In the genomic region with DNA sequence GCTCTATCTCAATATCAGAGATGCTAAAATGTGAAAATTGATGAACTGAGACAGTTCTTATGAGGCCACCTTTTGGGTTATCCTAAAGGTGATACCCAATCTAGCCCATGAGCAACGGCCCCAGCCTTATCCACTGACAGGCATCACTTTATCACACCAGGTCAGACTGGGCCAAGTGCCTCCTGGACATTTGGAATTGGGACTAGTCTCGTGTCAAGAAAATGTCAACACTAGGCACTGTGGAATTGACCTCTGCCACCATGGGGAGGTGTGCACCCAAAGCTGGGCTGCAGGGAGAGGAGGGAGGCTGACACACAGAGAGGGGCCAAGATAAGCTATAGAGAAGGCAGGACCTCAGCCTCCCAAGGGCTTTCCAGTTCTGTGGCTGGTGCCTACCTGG, we compare ENCODE assay signal across 2 cellular contexts.
TF ChIP-seq lines count a peak whose summit lies in the region.

No MANE protein-coding gene starts in this region.

TF ChIP-seq in IMR-90, 13 proteins besides CTCF, POLR2A, EP300 and RAD21:
- no peak for TF ChIP-seq FOS (IDR thresholded peaks at IDR 0.05; ENCODE audit: low read depth, low read length)
- TF ChIP-seq MAFK (IDR thresholded peaks at IDR 0.05; ENCODE audit: low read depth, low read length), result no peak
- no peak for TF ChIP-seq CHD1 (IDR thresholded peaks at IDR 0.05; ENCODE audit: low read depth, low read length)
- TF ChIP-seq, protein P1, sequence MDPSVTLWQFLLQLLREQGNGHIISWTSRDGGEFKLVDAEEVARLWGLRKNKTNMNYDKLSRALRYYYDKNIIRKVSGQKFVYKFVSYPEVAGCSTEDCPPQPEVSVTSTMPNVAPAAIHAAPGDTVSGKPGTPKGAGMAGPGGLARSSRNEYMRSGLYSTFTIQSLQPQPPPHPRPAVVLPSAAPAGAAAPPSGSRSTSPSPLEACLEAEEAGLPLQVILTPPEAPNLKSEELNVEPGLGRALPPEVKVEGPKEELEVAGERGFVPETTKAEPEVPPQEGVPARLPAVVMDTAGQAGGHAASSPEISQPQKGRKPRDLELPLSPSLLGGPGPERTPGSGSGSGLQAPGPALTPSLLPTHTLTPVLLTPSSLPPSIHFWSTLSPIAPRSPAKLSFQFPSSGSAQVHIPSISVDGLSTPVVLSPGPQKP (IDR thresholded peaks at IDR 0.05; ENCODE audit: borderline replicate concordance, low read depth, low read length), result no peak
- TF ChIP-seq SMC3 (IDR thresholded peaks at IDR 0.05; ENCODE audit: low read depth, low read length), result no peak
- no peak for TF ChIP-seq NFE2L2 (IDR thresholded peaks at IDR 0.05; ENCODE audit: low read depth, low read length)
- TF ChIP-seq RFX5 (IDR thresholded peaks at IDR 0.05; ENCODE audit: low read depth, low read length), result no peak
- no peak for TF ChIP-seq MXI1 (IDR thresholded peaks at IDR 0.05; ENCODE audit: borderline replicate concordance, low read depth, low read length)
- TF ChIP-seq, protein P2, sequence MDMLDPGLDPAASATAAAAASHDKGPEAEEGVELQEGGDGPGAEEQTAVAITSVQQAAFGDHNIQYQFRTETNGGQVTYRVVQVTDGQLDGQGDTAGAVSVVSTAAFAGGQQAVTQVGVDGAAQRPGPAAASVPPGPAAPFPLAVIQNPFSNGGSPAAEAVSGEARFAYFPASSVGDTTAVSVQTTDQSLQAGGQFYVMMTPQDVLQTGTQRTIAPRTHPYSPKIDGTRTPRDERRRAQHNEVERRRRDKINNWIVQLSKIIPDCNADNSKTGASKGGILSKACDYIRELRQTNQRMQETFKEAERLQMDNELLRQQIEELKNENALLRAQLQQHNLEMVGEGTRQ (IDR thresholded peaks at IDR 0.05; ENCODE audit: low read depth, low read length), result no peak
- TF ChIP-seq MAZ (IDR thresholded peaks at IDR 0.05; ENCODE audit: borderline replicate concordance, low read depth, low read length), result no peak
- no peak for TF ChIP-seq BHLHE40 (IDR thresholded peaks at IDR 0.05; ENCODE audit: low read depth, low read length)
TF ChIP-seq in IMR-90: peak in this region for 0.

TF ChIP-seq in HepG2, 621 proteins besides CTCF, POLR2A, EP300 and RAD21:
- TF ChIP-seq YEATS4 (CRISPR knock-in tag; IDR thresholded peaks at IDR 0.05; ENCODE audit: borderline replicate concordance), result no peak
- no peak for TF ChIP-seq SUZ12 (IDR thresholded peaks at IDR 0.05; ENCODE audit: low read depth, low read length)
- TF ChIP-seq ZNF83 (CRISPR knock-in tag; IDR thresholded peaks at IDR 0.05; ENCODE audit: borderline replicate concordance), result no peak
- no peak for TF ChIP-seq ZNF232 (CRISPR knock-in tag; IDR thresholded peaks at IDR 0.05; ENCODE audit: borderline replicate concordance)
- no peak for TF ChIP-seq IRF2 (CRISPR knock-in tag; IDR thresholded peaks at IDR 0.05)
- TF ChIP-seq RFX5 (IDR thresholded peaks at IDR 0.05; ENCODE audit: low read depth, low read length), result no peak
- TF ChIP-seq ZNF543 (CRISPR knock-in tag; IDR thresholded peaks at IDR 0.05), result no peak
- TF ChIP-seq RBM22 (optimal IDR thresholded peaks at IDR 0.05; ENCODE audit: low read length), result peak; percentile 74
